ENCODE assay signal across 8 cellular contexts in genomic region chr7:1532456-1533254, GRCh38. TPM values are rescaled to one million over a fixed set of nuclear protein-coding genes. Genes with fewer than 3 reads are reported as not detected.
DNase-seq lines count a peak whose midpoint lies in the region; ATAC-seq and TF ChIP-seq lines count a peak whose summit lies in the region.

No MANE protein-coding gene starts in this region.

- DNase-seq in CD4-positive, alpha-beta memory T cell, result peak; percentile 51 to 85 (median 57)
- peak; percentile 63 to 64 for DNase-seq in activated CD4-positive, alpha-beta T cell treated with anti-CD3 and anti-CD28 coated beads, Interleukin-2, amount 50 U/mL, for 4 hours
- DNase-seq in effector CD4-positive, alpha-beta T cell, result peak; percentile 63
- no peak for DNase-seq in mesothelial cell of epicardium (ENCODE audit: low spot score in 2 of 2, unreplicated experiment in 2 of 2)
- DNase-seq in stimulated activated CD8-positive, alpha-beta memory T cell treated with anti-CD3 and anti-CD28 coated beads, Interleukin-4, amount 100 ng/mL, for 4 hours (ENCODE audit: low read depth in 2 of 2, low spot score in 1 of 2), result peak; percentile 33 to 37

- H3K9me2 ChIP-seq in Loucy (replicated peaks; ENCODE audit: low read depth, low read length), result no peaks in the 10 kb centered on the region

- no peaks in the 10 kb centered on the region for H3K27me3 ChIP-seq in CD4-positive, alpha-beta memory T cell (ENCODE audit: insufficient read depth, low read length)
- no peaks in the 10 kb centered on the region for H3K27me3 ChIP-seq in Loucy (ENCODE audit: insufficient read depth, low read length, poor library complexity, severe bottlenecking)

- H4K20me1 ChIP-seq in Loucy (ENCODE audit: insufficient read depth, low read length, poor library complexity, severe bottlenecking), result peaks cover 66% of the 10 kb centered on the region

- H3K4me2 ChIP-seq in Loucy (ENCODE audit: low read depth, low read length, poor library complexity, severe bottlenecking), result peak overlapping the region; percentile 90

- intact Hi-C loops in CD4-positive, alpha-beta memory T cell (cut with micrococcal nuclease), result loop anchor here (1.0 kb wide), 3 partner anchors 24 to 38 kb away; partner anchors contain the start of genes INTS1, PSMG3 and TMEM184A

- H3K4me1 ChIP-seq in CD4-positive, alpha-beta memory T cell (ENCODE audit: insufficient read depth, low read length), result peaks cover 38% of the 10 kb centered on the region
- peaks cover 36% of the 10 kb centered on the region for H3K4me1 ChIP-seq in Loucy (ENCODE audit: insufficient read depth, low read length, poor library complexity, severe bottlenecking)

- TF ChIP-seq CTCF in Loucy (conservative IDR thresholded peaks at IDR 0.05; ENCODE audit: low read length), result no peak
- TF ChIP-seq CTCF in mesothelial cell of epicardium (IDR thresholded peaks at IDR 0.05; ENCODE audit: unreplicated experiment), result no peak

- H3K9me3 Mint-ChIP-seq in CD4-positive, alpha-beta memory T cell, result peaks cover 0 to 2% (median 0%) of the 10 kb centered on the region in 8 donors
- H3K9me3 Mint-ChIP-seq in mesothelial cell of epicardium, result no peaks in the 10 kb centered on the region

- H3K27me3 Mint-ChIP-seq in CD4-positive, alpha-beta memory T cell, result no peaks in the 10 kb centered on the region
- peaks cover 3% of the 10 kb centered on the region for H3K27me3 Mint-ChIP-seq in mesothelial cell of epicardium (ENCODE audit: low read depth)

- H3K4me3 ChIP-seq in CD4-positive, alpha-beta memory T cell (ENCODE audit: low read length in 2 of 2), result peak overlapping the region; percentile 42 to 74
- H3K4me3 ChIP-seq in Loucy (ENCODE audit: low read length, poor library complexity, severe bottlenecking), result peak overlapping the region; percentile 88

- H3K4me1 Mint-ChIP-seq in CD4-positive, alpha-beta memory T cell, result peaks cover 12 to 42% (median 27%) of the 10 kb centered on the region in 4 donors
- H3K4me1 Mint-ChIP-seq in mesothelial cell of epicardium, result peaks cover 48% of the 10 kb centered on the region

- H2AFZ ChIP-seq in Loucy (ENCODE audit: low read length), result no peak overlapping the region

- H3K27ac ChIP-seq in CD4-positive, alpha-beta memory T cell (ENCODE audit: low read depth, low read length), result peak overlapping the region; percentile 77

- peak overlapping the region; percentile 70 for H3K9ac ChIP-seq in Loucy (ENCODE audit: low read depth, low read length, poor library complexity, severe bottlenecking)

- H3K36me3 ChIP-seq in CD4-positive, alpha-beta memory T cell (ENCODE audit: insufficient read depth, low read length), result no peaks in the 10 kb centered on the region
- peaks cover 13% of the 10 kb centered on the region; the same call in 1 of the 2 replicates for H3K36me3 ChIP-seq in Loucy (ENCODE audit: insufficient read depth, low read length)

- H3K79me2 ChIP-seq in Loucy (ENCODE audit: insufficient read depth, low read length), result peaks cover 75% of the 10 kb centered on the region

- H3K9me3 ChIP-seq in CD4-positive, alpha-beta memory T cell (ENCODE audit: control insufficient read depth in 1 of 2, low read length in 2 of 2), result no peaks in the 10 kb centered on the region
- H3K9me3 ChIP-seq in Loucy (ENCODE audit: insufficient read depth, low read depth, low read length), result no peaks in the 10 kb centered on the region

- H3K27ac Mint-ChIP-seq in CD4-positive, alpha-beta memory T cell, result peak overlapping the region; percentile 95 to 98 (median 96)
- peak overlapping the region; percentile 95 for H3K27ac Mint-ChIP-seq in mesothelial cell of epicardium

- ATAC-seq in GM19328 (IDR thresholded peaks at IDR 0.05; ENCODE audit: unreplicated experiment), result no peak
- no peak for ATAC-seq in HG03095 (IDR thresholded peaks at IDR 0.05; ENCODE audit: unreplicated experiment)

- H3K4me3 Mint-ChIP-seq in CD4-positive, alpha-beta memory T cell, result peak overlapping the region; percentile 89 to 94 (median 89)
- H3K4me3 Mint-ChIP-seq in mesothelial cell of epicardium, result peak overlapping the region; percentile 80

- no peaks in the 10 kb centered on the region for H3F3A ChIP-seq in Loucy (ENCODE audit: low read depth)

- peaks cover 4 to 23% of the 10 kb centered on the region in 2 donors for H3K36me3 Mint-ChIP-seq in CD4-positive, alpha-beta memory T cell
- no peaks in the 10 kb centered on the region for H3K36me3 Mint-ChIP-seq in mesothelial cell of epicardium

- POLR2A ChIA-PET in CD4-positive, alpha-beta memory T cell (lab: Charles Lee; ENCODE audit: partially characterized antibody), result interaction anchor here (1.0 to 3.3 kb wide), 8 partner anchors 12 to 730 kb away, joined by 3 to 18 read pairs (median 5); partner anchors contain the start of genes INTS1, MRM2, NUDT1 and PSMG3

- CTCF ChIA-PET in CD4-positive, alpha-beta memory T cell (lab: Charles Lee; ENCODE audit: partially characterized antibody), result interaction anchor here (1.5 to 1.6 kb wide), 2 partner anchors 23 to 28 kb away, joined by 5 to 9 read pairs; partner anchors contain the start of gene TMEM184A

RNA-seq across cellular contexts. Expression of gene MAFK, which starts 2.2 kb away (rescaled TPM):
- total RNA-seq in CD4-positive, alpha-beta memory T cell, result 10 to 100 TPM; 50.1 to 50.3 TPM
- 1 to 10 TPM in 1 of 2 donors, under 1 TPM in 1; 0.32 to 1.0 TPM for polyA plus RNA-seq in CD4-positive, alpha-beta memory T cell
- 46.0 to 47.7 TPM (median 46.5 TPM) in 3 replicates for total RNA-seq in mesothelial cell of epicardium

RNA-seq across cellular contexts. Expression of gene TMEM184A, which starts 23.4 kb away (rescaled TPM):
- not detected for total RNA-seq in CD4-positive, alpha-beta memory T cell
- polyA plus RNA-seq in CD4-positive, alpha-beta memory T cell, result not detected
- 4.3 to 5.0 TPM (median 5.0 TPM) in 3 replicates for total RNA-seq in mesothelial cell of epicardium

RNA-seq across cellular contexts. Expression of gene INTS1, which starts 28.5 kb away (rescaled TPM):
- 100 to 1,000 TPM; 135 to 137 TPM for total RNA-seq in CD4-positive, alpha-beta memory T cell
- polyA plus RNA-seq in CD4-positive, alpha-beta memory T cell, result 10 to 100 TPM in 1 of 2 donors, 1 to 10 TPM in 1; 6.0 to 29.2 TPM
- total RNA-seq in mesothelial cell of epicardium, result 141 to 163 TPM (median 149 TPM) in 3 replicates

RNA-seq across cellular contexts. Expression of gene PSMG3, which starts 37.2 kb away (rescaled TPM):
- 10 to 100 TPM; 19.3 to 22.2 TPM for total RNA-seq in CD4-positive, alpha-beta memory T cell
- 10 to 100 TPM; 39.7 to 50.2 TPM for polyA plus RNA-seq in CD4-positive, alpha-beta memory T cell
- 27.0 to 32.5 TPM (median 31.0 TPM) in 3 replicates for total RNA-seq in mesothelial cell of epicardium

Comparison
In these comparisons a context has a peak if more than half of its experiments do, and no peak if none do; other contexts are left out.
1. DNase-seq: peak in CD4-positive, alpha-beta memory T cell (5 of 5), activated CD4-positive, alpha-beta T cell treated with anti-CD3 and anti-CD28 coated beads, Interleukin-2, amount 50 U/mL, for 4 hours (2 of 2), effector CD4-positive, alpha-beta T cell (single experiment) and stimulated activated CD8-positive, alpha-beta memory T cell treated with anti-CD3 and anti-CD28 coated beads, Interleukin-4, amount 100 ng/mL, for 4 hours (2 of 2); none in mesothelial cell of epicardium (0 of 2).